17 cellular contexts compared by ENCODE assay signal in the genomic region with DNA sequence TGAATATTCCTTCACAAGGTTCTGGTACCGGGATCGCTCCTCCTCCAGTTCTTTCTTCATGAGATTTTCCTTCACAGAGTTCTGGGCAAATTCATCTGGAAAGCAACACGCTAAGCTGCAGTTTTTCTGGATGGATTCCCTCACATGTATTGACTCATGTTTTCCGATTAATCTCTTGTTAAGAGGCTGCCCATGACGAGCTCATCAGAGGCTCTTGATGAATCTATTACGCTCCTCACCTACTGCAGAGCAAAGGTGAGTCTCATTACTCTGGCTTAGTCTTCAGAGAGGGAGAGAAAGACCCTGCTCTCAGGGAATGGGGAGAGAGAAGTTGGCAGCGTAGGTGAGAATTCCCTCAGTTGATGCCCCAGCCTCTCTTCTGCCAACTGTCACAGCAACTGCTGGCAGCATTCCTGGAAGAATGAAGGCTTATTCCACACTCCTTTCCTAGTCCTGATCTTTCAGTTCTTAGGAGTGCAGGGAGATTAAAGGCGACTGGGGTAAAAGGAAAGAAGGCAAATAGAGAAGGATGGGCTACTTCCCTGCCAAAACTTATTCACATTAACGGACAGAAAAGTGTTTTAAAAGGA.
A peak's percentile ranks its signal among the peaks of the same experiment; 100 is the strongest.
DNase-seq lines count a peak whose midpoint lies in the region; ATAC-seq and TF ChIP-seq lines count a peak whose summit lies in the region.
"Had no signal": no experiment of that assay in that cellular context is flagged by ENCODE, and none has a peak within 500 bp of the region (broad histone marks: within the 10 kb centered on the region; RNA-seq: fewer than 3 reads in every experiment).

No MANE protein-coding gene starts in this region.

- DNase-seq in G401 (ENCODE audit: low spot score) (peak; percentile 78), amniotic epithelial cell (ENCODE audit: low read depth) (peak; percentile 16), fibroblast of mammary gland (ENCODE audit: low read depth) (peak; percentile 61), middle frontal gyrus (ENCODE audit: extremely low spot score, low spot score) (peak; percentile 11), ACHN (no peak), D341Med (ENCODE audit: low spot score) (no peak)
- DNase-seq: Caco-2; CD4-positive, CD25-positive, alpha-beta regulatory T cell; HCEC 1CT; MV-4-11; NCI-H1417; NCI-H187 treated with DMSO at 0.1 percent for 48 hours; NCI-H345; PC-3 had no signal

- no peak overlapping the region for H3K4me3 ChIP-seq in fibroblast of mammary gland (ENCODE audit: control insufficient read depth, low read depth, low read length)
- H3K4me3 ChIP-seq: K562, SJSA1 had no signal

- in situ Hi-C loops in G401 (cut with HindIII; ENCODE audit: low sequenced_read_pairs), result no loop called here
- in situ Hi-C loops in ACHN (cut with HindIII; ENCODE audit: low pct_ligation_motif_present, low pct_unique_long_range_greater_than_20kb, low sequenced_read_pairs), result no loop called here

- ATAC-seq in HG02852 (IDR thresholded peaks at IDR 0.05; ENCODE audit: unreplicated experiment), result no peak
- ATAC-seq: K562, PC-3 had no signal

- TF ChIP-seq CTCF in fibroblast of mammary gland (conservative IDR thresholded peaks at IDR 0.05; ENCODE audit: control insufficient read depth, insufficient read depth, low read depth, low read length), result no peak

Comparison
In these comparisons a context has a peak if more than half of its experiments do, and no peak if none do; other contexts are left out.
1. DNase-seq: peak in G401 (single experiment), amniotic epithelial cell (single experiment), fibroblast of mammary gland (single experiment) and middle frontal gyrus (single experiment); none in ACHN (single experiment) and D341Med (single experiment).